In the genomic region with DNA sequence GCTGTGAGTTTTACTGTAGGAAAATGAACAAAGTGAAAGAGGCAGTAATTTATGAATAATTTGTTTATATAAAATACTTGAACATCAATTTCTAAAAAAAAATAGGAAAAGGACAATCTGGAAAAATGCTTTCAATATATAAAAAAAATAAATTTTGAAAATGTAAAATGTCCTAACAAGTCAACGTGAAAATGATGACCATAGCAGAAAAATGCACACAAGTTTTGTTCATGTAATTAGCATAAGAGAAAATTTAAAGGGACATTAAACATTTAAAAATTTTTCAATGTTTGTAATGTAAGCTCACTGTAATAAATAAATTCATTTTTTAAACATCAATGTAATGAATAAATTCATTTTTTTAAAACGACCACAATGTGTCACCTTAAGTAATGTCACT, we compare ENCODE assay signal across 27 cellular contexts.
"Had no signal": no experiment of that assay in that cellular context is flagged by ENCODE, and none has a peak within 500 bp of the region (broad histone marks: within the 10 kb centered on the region; RNA-seq: fewer than 3 reads in every experiment).

No MANE protein-coding gene starts in this region.

- H3K27ac ChIP-seq: adrenal gland, body of pancreas, colonic mucosa, epithelial cell of prostate, esophagus squamous epithelium had no signal

- H3K36me3 ChIP-seq: adrenal gland, colonic mucosa, esophagus squamous epithelium had no signal

- H3K4me1 ChIP-seq: adrenal gland, body of pancreas, colonic mucosa, esophagus squamous epithelium had no signal

- FAIRE-seq: endothelial cell of umbilical vein had no signal

- H3K4me3 ChIP-seq: adrenal gland, body of pancreas, colonic mucosa, esophagus squamous epithelium had no signal

- H3K27me3 ChIP-seq: adrenal gland, body of pancreas, colonic mucosa, esophagus squamous epithelium had no signal

- ATAC-seq: activated CD4-positive, alpha-beta T cell treated with anti-CD3 and anti-CD28 coated beads for 36 hours; activated CD8-positive, alpha-beta memory T cell treated with anti-CD3 and anti-CD28 coated beads, Interleukin-2, amount 10 ng/mL, durations not matched to agents 7 days and 5 days; activated CD8-positive, alpha-beta T cell treated with anti-CD3 and anti-CD28 coated beads, Interleukin-2, amount 10 ng/mL, durations not matched to agents 7 days and 5 days; activated naive CD8-positive, alpha-beta T cell treated with anti-CD3 and anti-CD28 coated beads, Interleukin-2, amount 50 U/mL, for 24 hours; body of pancreas had no signal

- H3K9me3 ChIP-seq: adrenal gland, colonic mucosa, esophagus squamous epithelium had no signal

- DNase-seq: activated CD4-positive, alpha-beta memory T cell treated with anti-CD3 and anti-CD28 coated beads for 36 hours; activated CD4-positive, alpha-beta T cell treated with anti-CD3 and anti-CD28 coated beads for 36 hours; activated CD4-positive, alpha-beta T cell treated with anti-CD3 and anti-CD28 coated beads, Interleukin-2, amount 10 ng/mL, durations not matched to agents 24 days and 14 days; activated CD4-positive, CD25-positive, alpha-beta regulatory T cell; activated CD4-positive, CD25-positive, alpha-beta regulatory T cell treated with anti-CD3 and anti-CD28 coated beads, Interleukin-2, amount 50 U/mL, for 72 hours; activated CD8-positive, alpha-beta memory T cell treated with anti-CD3 and anti-CD28 coated beads, Interleukin-2, amount 10 ng/mL, durations not matched to agents 7 days and 5 days; activated CD8-positive, alpha-beta memory T cell treated with anti-CD3 and anti-CD28 coated beads, Interleukin-2, amount 50 U/mL, for 4 hours; activated CD8-positive, alpha-beta T cell treated with anti-CD3 and anti-CD28 coated beads, Interleukin-2, amount 10 ng/mL, durations not matched to agents 7 days and 5 days; activated effector memory CD4-positive, alpha-beta T cell treated with anti-CD3 and anti-CD28 coated beads, Interleukin-2, amount 50 U/mL, for 16 hours; activated naive CD4-positive, alpha-beta T cell treated with anti-CD3 and anti-CD28 coated beads for 36 hours; activated naive CD8-positive, alpha-beta T cell treated with anti-CD3 and anti-CD28 coated beads for 36 hours; activated naive CD8-positive, alpha-beta T cell treated with anti-CD3 and anti-CD28 coated beads, Interleukin-2, amount 50 U/mL, for 24 hours; activated T-cell treated with anti-CD3 and anti-CD28 coated beads, Interleukin-2, amount 50 U/mL, for 1 hour; activated T-cell treated with anti-CD3 and anti-CD28 coated beads, Interleukin-2, amount 50 U/mL, for 48 hours; adrenal gland; amygdala; aorta; body of pancreas; caudate nucleus; colonic mucosa; effector CD8-positive, alpha-beta T cell; esophagus squamous epithelium; foreskin melanocyte; head of caudate nucleus; T-helper 2 cell had no signal
